In genomic region chr22:31491218-31491962, GRCh38 we compare ENCODE assay signal across 8 cellular contexts. TPM values are rescaled to one million over a fixed set of nuclear protein-coding genes. Genes with fewer than 3 reads are reported as not detected.
DNase-seq lines count a peak whose midpoint lies in the region; ATAC-seq and TF ChIP-seq lines count a peak whose summit lies in the region.

No MANE protein-coding gene starts in this region.

- H3K4me1 ChIP-seq in HEK293 (ENCODE audit: control insufficient read depth, insufficient read depth, low read length), result peaks cover 4% of the 10 kb centered on the region; the same call in 1 of the 2 replicates
- peaks cover 0 to 36% of the 10 kb centered on the region in 2 donors for H3K4me1 ChIP-seq in adrenal gland (replicated peaks in 1 of 2)
- H3K4me1 ChIP-seq in mesendoderm (ENCODE audit: control insufficient read depth, low read depth, low read length), result peaks cover 4% of the 10 kb centered on the region

- no peak overlapping the region for H3K18ac ChIP-seq in mesendoderm (ENCODE audit: low read length)

- CTCF ChIA-PET in HEK293 (lab: Yijun Ruan, JAX), result interaction anchor here (0.5 to 1.4 kb wide), 6 partner anchors 12 to 1344 kb away, joined by 3 to 4 read pairs (median 3); no protein-coding TSS in a partner anchor

- peaks cover 13 to 25% of the 10 kb centered on the region in 2 experiments; a peak in 2 of 3 replicates for H3K36me3 ChIP-seq in HEK293 (ENCODE audit: control insufficient read depth in 2 of 2, insufficient read depth in 1 of 2, low read length in 2 of 2)
- peaks cover 0 to 17% of the 10 kb centered on the region in 2 donors for H3K36me3 ChIP-seq in adrenal gland (replicated peaks in 1 of 2)
- no peaks in the 10 kb centered on the region for H3K36me3 ChIP-seq in mesendoderm (ENCODE audit: control insufficient read depth, insufficient read depth, low read length)

- no peaks in the 10 kb centered on the region for H3K79me1 ChIP-seq in mesendoderm (ENCODE audit: low read length)

- no peak overlapping the region for H4K8ac ChIP-seq in mesendoderm (ENCODE audit: low read depth, low read length)

- ATAC-seq in GM18870 (IDR thresholded peaks at IDR 0.05; ENCODE audit: unreplicated experiment) (no peak), omental fat pad (ENCODE audit: low FRiP score) (no peak), HG03565 (IDR thresholded peaks at IDR 0.05; ENCODE audit: unreplicated experiment) (no peak)

- H3K4me2 ChIP-seq in mesendoderm (ENCODE audit: low read length), result no peak overlapping the region

- H3K9ac ChIP-seq in mesendoderm (ENCODE audit: low read length), result no peak overlapping the region

- H3K56ac ChIP-seq in mesendoderm (ENCODE audit: low read length), result no peak overlapping the region

- TF ChIP-seq POLR2A in adrenal gland (IDR thresholded peaks at IDR 0.05), result no peak

- H3K23ac ChIP-seq in mesendoderm (ENCODE audit: low read length), result no peak overlapping the region

- H3K27ac ChIP-seq in 22Rv1 (peak overlapping the region; percentile 90), HEK293 (ENCODE audit: extremely low read depth, low read depth, low read length) (peak overlapping the region; percentile 19; the same call in 1 of the 2 replicates), adrenal gland (peak overlapping the region in 3 of 5 donors; percentile 89 to 99 (median 98)), mesendoderm (ENCODE audit: low read depth, low read length) (no peak overlapping the region)

- H4K5ac ChIP-seq in mesendoderm (ENCODE audit: low read length), result no peak overlapping the region

- H3K27me3 ChIP-seq in adrenal gland, result no peaks in the 10 kb centered on the region
- H3K27me3 ChIP-seq in mesendoderm (ENCODE audit: insufficient read depth, low read length, poor library complexity), result no peaks in the 10 kb centered on the region

- no peak overlapping the region for H2BK15ac ChIP-seq in mesendoderm (replicated peaks; ENCODE audit: low read depth)

- intact Hi-C loops in adrenal gland (cut with DNase I), result no loop called here

- DNase-seq in adrenal gland (no peak), mesendoderm (peak; percentile 62), middle frontal gyrus (ENCODE audit: extremely low spot score, low spot score) (no peak), omental fat pad (ENCODE audit: low spot score) (no peak)

- H2AK5ac ChIP-seq in mesendoderm (ENCODE audit: low read length), result no peak overlapping the region

- H3K4me3 ChIP-seq in HEK293 (ENCODE audit: low read depth, low read length), result no peak overlapping the region
- H3K4me3 ChIP-seq in adrenal gland, result peak overlapping the region in 1 of 4 donors; percentile 68
- no peak overlapping the region for H3K4me3 ChIP-seq in mesendoderm (ENCODE audit: low read length)

- peaks cover 1% of the 10 kb centered on the region for H3K79me2 ChIP-seq in mesendoderm (ENCODE audit: control insufficient read depth, insufficient read depth, low read length)

- TF ChIP-seq CTCF in 22Rv1 (IDR thresholded peaks at IDR 0.05), result no peak
- TF ChIP-seq CTCF in HEK293 (tag by site-specific recombination; IDR thresholded peaks at IDR 0.05), result no peak
- TF ChIP-seq CTCF in adrenal gland (IDR thresholded peaks at IDR 0.05), result no peak
- no peak for TF ChIP-seq CTCF in omental fat pad (IDR thresholded peaks at IDR 0.05)

- H2BK5ac ChIP-seq in mesendoderm (ENCODE audit: low read length), result no peak overlapping the region

- WGBS in adrenal gland, 4 donors, result 77 to 89% (median 85%) methylated on average over 8 of the region's 8 CpGs
- WGBS in mesendoderm (ENCODE audit: extremely low coverage, insufficient coverage, low lambda C conversion rate), result no CpG with 5 or more reads among the region's 8 CpGs

- H2BK120ac ChIP-seq in mesendoderm (ENCODE audit: low read depth, low read length), result no peak overlapping the region

- no peaks in the 10 kb centered on the region for H3K9me3 ChIP-seq in HEK293 (ENCODE audit: control insufficient read depth, insufficient read depth, low read depth, low read length)
- H3K9me3 ChIP-seq in adrenal gland (replicated peaks in 1 of 3), result no peaks in the 10 kb centered on the region

- H3K4ac ChIP-seq in mesendoderm (ENCODE audit: low read depth, low read length), result no peak overlapping the region

- POLR2A ChIA-PET in HEK293 (lab: Yijun Ruan, JAX), result interaction anchor here (1.1 to 1.3 kb wide), 3 partner anchors 139 to 170 kb away, joined by 3 to 4 read pairs (median 4); partner anchors contain the start of genes PATZ1 and PISD

TF ChIP-seq in HEK293, 187 proteins besides CTCF, POLR2A, EP300 and RAD21 (continues in another document):
- TF ChIP-seq PRDM6 (tag by site-specific recombination; IDR thresholded peaks at IDR 0.05) (peak; percentile 77), PRDM1 (tag by site-specific recombination; IDR thresholded peaks at IDR 0.05) (peak; percentile 28; the same call in 1 of the 2 replicates), ZNF121 (tag by site-specific recombination; IDR thresholded peaks at IDR 0.05) (peak; percentile 67; the same call in 1 of the 2 replicates), ZNF433 (tag by site-specific recombination; IDR thresholded peaks at IDR 0.05; ENCODE audit: low read depth) (no peak), ZNF366 (tag by site-specific recombination; conservative IDR thresholded peaks at IDR 0.05) (0 out of 2 replicates have a peak, but pooled peaks have one; percentile 10), ZNF221 (tag by site-specific recombination; IDR thresholded peaks at IDR 0.05; ENCODE audit: borderline replicate concordance) (no peak), IKZF3 (tag by site-specific recombination; IDR thresholded peaks at IDR 0.05) (peak; percentile 68; the same call in 1 of the 2 replicates), ZNF664 (tag by site-specific recombination; IDR thresholded peaks at IDR 0.05) (no peak)
- TF ChIP-seq, protein P1, sequence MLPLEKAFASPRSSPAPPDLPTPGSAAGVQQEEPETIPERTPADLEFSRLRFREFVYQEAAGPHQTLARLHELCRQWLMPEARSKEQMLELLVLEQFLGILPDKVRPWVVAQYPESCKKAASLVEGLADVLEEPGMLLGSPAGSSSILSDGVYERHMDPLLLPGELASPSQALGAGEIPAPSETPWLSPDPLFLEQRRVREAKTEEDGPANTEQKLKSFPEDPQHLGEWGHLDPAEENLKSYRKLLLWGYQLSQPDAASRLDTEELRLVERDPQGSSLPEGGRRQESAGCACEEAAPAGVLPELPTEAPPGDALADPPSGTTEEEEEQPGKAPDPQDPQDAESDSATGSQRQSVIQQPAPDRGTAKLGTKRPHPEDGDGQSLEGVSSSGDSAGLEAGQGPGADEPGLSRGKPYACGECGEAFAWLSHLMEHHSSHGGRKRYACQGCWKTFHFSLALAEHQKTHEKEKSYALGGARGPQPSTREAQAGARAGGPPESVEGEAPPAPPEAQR (tag by site-specific recombination; IDR thresholded peaks at IDR 0.05), result no peak
- TF ChIP-seq, protein P2, sequence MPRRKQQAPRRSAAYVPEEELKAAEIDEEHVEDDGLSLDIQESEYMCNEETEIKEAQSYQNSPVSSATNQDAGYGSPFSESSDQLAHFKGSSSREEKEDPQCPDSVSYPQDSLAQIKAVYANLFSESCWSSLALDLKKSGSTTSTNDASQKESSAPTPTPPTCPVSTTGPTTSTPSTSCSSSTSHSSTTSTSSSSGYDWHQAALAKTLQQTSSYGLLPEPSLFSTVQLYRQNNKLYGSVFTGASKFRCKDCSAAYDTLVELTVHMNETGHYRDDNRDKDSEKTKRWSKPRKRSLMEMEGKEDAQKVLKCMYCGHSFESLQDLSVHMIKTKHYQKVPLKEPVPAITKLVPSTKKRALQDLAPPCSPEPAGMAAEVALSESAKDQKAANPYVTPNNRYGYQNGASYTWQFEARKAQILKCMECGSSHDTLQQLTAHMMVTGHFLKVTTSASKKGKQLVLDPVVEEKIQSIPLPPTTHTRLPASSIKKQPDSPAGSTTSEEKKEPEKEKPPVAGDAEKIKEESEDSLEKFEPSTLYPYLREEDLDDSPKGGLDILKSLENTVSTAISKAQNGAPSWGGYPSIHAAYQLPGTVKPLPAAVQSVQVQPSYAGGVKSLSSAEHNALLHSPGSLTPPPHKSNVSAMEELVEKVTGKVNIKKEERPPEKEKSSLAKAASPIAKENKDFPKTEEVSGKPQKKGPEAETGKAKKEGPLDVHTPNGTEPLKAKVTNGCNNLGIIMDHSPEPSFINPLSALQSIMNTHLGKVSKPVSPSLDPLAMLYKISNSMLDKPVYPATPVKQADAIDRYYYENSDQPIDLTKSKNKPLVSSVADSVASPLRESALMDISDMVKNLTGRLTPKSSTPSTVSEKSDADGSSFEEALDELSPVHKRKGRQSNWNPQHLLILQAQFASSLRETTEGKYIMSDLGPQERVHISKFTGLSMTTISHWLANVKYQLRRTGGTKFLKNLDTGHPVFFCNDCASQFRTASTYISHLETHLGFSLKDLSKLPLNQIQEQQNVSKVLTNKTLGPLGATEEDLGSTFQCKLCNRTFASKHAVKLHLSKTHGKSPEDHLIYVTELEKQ (tag by site-specific recombination; IDR thresholded peaks at IDR 0.05; ENCODE audit: borderline replicate concordance), result no peak

RNA-seq across cellular contexts. Expression of gene EIF4ENIF1, which starts 1.7 kb away (rescaled TPM):
- 10 to 100 TPM in 7 of 8 donors, 1 to 10 TPM in 1; 9.2 to 32.8 (median 23.6) TPM for total RNA-seq in adrenal gland
- 10 to 100 TPM; 14.1 to 29.3 (median 20.2) TPM for polyA plus RNA-seq in adrenal gland
- 13.6 TPM for polyA plus RNA-seq in mesendoderm (2013, experiment 1 of 2)
- 13.2 TPM for polyA plus RNA-seq in mesendoderm (2013, experiment 2 of 2)
- total RNA-seq in omental fat pad, result 10 to 100 TPM in 3 of 4 donors, 1 to 10 TPM in 1; 9.5 to 20.5 (median 16.6) TPM

RNA-seq across cellular contexts. Expression of gene SFI1, which starts 4.9 kb away (rescaled TPM):
- total RNA-seq in adrenal gland (10 to 100 TPM; 15.1 to 48.3 (median 33.1) TPM), omental fat pad (10 to 100 TPM in 3 of 4 donors, 1 to 10 TPM in 1; 8.8 to 19.9 (median 18.8) TPM)
- 100 to 1,000 TPM in 1 of 3 donors, 10 to 100 TPM in 2; 13.4 to 130 (median 84.0) TPM for polyA plus RNA-seq in adrenal gland
- 5.1 TPM for polyA plus RNA-seq in mesendoderm (2013, experiment 1 of 2)
- polyA plus RNA-seq in mesendoderm (2013, experiment 2 of 2), result 4.9 TPM
